In the genomic region with DNA sequence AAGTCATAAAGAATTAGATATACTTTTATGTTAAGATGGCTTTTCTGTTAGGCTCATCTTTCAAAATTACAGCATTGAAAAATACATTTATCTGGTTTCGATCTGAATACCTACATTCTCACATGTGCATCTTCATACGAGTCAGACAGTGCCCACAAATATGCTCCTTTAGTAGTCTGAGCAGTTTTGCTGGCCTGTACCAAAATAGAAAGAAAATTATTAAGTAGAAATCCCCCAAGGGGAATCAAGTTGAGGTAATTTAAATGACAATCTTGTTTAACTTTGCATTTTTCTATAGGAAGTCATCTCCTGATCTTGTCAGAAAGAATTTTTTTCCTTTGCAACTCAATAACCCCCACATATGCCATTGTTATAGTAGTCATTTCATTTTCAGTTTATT, we compare ENCODE assay signal across 13 cellular contexts.
A peak's percentile ranks its signal among the peaks of the same experiment; 100 is the strongest.
DNase-seq lines count a peak whose midpoint lies in the region; ATAC-seq and TF ChIP-seq lines count a peak whose summit lies in the region.
"Had no signal": no experiment of that assay in that cellular context is flagged by ENCODE, and none has a peak within 500 bp of the region (broad histone marks: within the 10 kb centered on the region; RNA-seq: fewer than 3 reads in every experiment).

No MANE protein-coding gene starts in this region.

- TF ChIP-seq CTCF in osteocyte (IDR thresholded peaks at IDR 0.05) = no peak

- intact Hi-C loops in activated CD4-positive, alpha-beta T cell treated with anti-CD3 and anti-CD28 coated beads, Interleukin-2, amount 10 ng/mL, durations not matched to agents 24 days and 14 days (cut with micrococcal nuclease) = loop anchor here (5.0 kb wide), 2 partner anchors 312 to 1743 kb away; partner anchors contain the start of gene TMEM243

- H3K4me1 Mint-ChIP-seq in activated CD4-positive, alpha-beta T cell treated with anti-CD3 and anti-CD28 coated beads, Interleukin-2, amount 10 ng/mL, durations not matched to agents 24 days and 14 days = peaks cover 13% of the 10 kb centered on the region
- H3K4me1 Mint-ChIP-seq in osteocyte (ENCODE audit: unreplicated experiment) = peaks cover 44% of the 10 kb centered on the region

- no peak overlapping the region for H3K4me3 Mint-ChIP-seq in activated CD4-positive, alpha-beta T cell treated with anti-CD3 and anti-CD28 coated beads, Interleukin-2, amount 10 ng/mL, durations not matched to agents 24 days and 14 days
- H3K4me3 Mint-ChIP-seq in osteocyte (ENCODE audit: unreplicated experiment) = no peak overlapping the region

- peak overlapping the region; percentile 37 for H3K27ac Mint-ChIP-seq in activated CD4-positive, alpha-beta T cell treated with anti-CD3 and anti-CD28 coated beads, Interleukin-2, amount 10 ng/mL, durations not matched to agents 24 days and 14 days
- peak overlapping the region; percentile 13 for H3K27ac Mint-ChIP-seq in osteocyte (ENCODE audit: unreplicated experiment)

- H3K9me3 Mint-ChIP-seq in activated CD4-positive, alpha-beta T cell treated with anti-CD3 and anti-CD28 coated beads, Interleukin-2, amount 10 ng/mL, durations not matched to agents 24 days and 14 days = no peaks in the 10 kb centered on the region
- H3K9me3 Mint-ChIP-seq in osteocyte (ENCODE audit: unreplicated experiment) = no peaks in the 10 kb centered on the region

- ATAC-seq in HG02623 (IDR thresholded peaks at IDR 0.05; ENCODE audit: unreplicated experiment) (peak; percentile 66), HG03442 (IDR thresholded peaks at IDR 0.05; ENCODE audit: unreplicated experiment) (peak; percentile 83)
- ATAC-seq: body of pancreas, psoas muscle had no signal

- no peaks in the 10 kb centered on the region for H3K36me3 Mint-ChIP-seq in activated CD4-positive, alpha-beta T cell treated with anti-CD3 and anti-CD28 coated beads, Interleukin-2, amount 10 ng/mL, durations not matched to agents 24 days and 14 days (ENCODE audit: low read depth)
- no peaks in the 10 kb centered on the region for H3K36me3 Mint-ChIP-seq in osteocyte (ENCODE audit: unreplicated experiment)

- no peak for DNase-seq in activated CD4-positive, alpha-beta T cell treated with anti-CD3 and anti-CD28 coated beads, Interleukin-2, amount 10 ng/mL, durations not matched to agents 24 days and 14 days
- DNase-seq in activated CD4-positive, alpha-beta T cell treated with anti-CD3 and anti-CD28 coated beads, Interleukin-2, amount 50 U/mL, for 4 hours = no peak
- DNase-seq in osteocyte (ENCODE audit: extremely low spot score, unreplicated experiment) (no peak), HuH-7 (ENCODE audit: low spot score) (no peak), cerebellar cortex (ENCODE audit: low spot score) (no peak), NCI-H1417 (lab: John Stamatoyannopoulos, UW) (no peak)
- DNase-seq: activated CD8-positive, alpha-beta memory T cell treated with anti-CD3 and anti-CD28 coated beads, Interleukin-2, amount 50 U/mL, for 48 hours; body of pancreas; mesendoderm; NCI-H446 treated with DMSO at 0.1 percent for 48 hours; psoas muscle had no signal

- H3K27me3 Mint-ChIP-seq in activated CD4-positive, alpha-beta T cell treated with anti-CD3 and anti-CD28 coated beads, Interleukin-2, amount 10 ng/mL, durations not matched to agents 24 days and 14 days = no peaks in the 10 kb centered on the region
- H3K27me3 Mint-ChIP-seq in osteocyte (ENCODE audit: unreplicated experiment) = no peaks in the 10 kb centered on the region
